In the genomic region with DNA sequence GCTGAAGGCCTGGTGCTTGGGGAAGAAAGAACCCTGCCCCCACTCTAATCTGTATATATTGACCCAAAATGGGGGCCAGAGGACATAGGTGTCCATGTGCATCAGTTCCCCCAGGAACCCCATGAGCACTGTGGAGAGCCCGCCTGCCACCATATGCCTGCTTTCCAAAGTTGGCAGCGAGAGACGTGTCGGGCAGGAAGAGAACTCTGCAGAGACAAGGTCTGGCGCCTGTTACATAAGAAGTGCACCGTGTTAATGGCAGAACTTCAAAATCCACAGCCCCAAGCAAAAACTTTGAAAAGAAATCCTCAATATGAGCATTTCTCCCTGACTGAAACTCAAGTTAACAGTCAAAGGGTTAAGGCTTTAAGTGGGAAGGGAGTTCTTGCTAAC, we compare ENCODE assay signal across 17 cellular contexts. TPM values are rescaled to one million over a fixed set of nuclear protein-coding genes. Genes with fewer than 3 reads are reported as not detected.
DNase-seq lines count a peak whose midpoint lies in the region; ATAC-seq, FAIRE-seq and TF ChIP-seq lines count a peak whose summit lies in the region.
"Had no signal": no experiment of that assay in that cellular context is flagged by ENCODE, and none has a peak within 500 bp of the region (broad histone marks: within the 10 kb centered on the region; RNA-seq: fewer than 3 reads in every experiment).

No MANE protein-coding gene starts in this region.

- no peak for FAIRE-seq in RCC 7860 (lab: Jason Lieb, UNC)
- FAIRE-seq: G401.6, GM12878 had no signal

- H3K27me3 ChIP-seq in left lung, result no peaks in the 10 kb centered on the region
- no peaks in the 10 kb centered on the region for H3K27me3 ChIP-seq in stomach
- no peaks in the 10 kb centered on the region for H3K27me3 ChIP-seq in PC-9 (ENCODE audit: insufficient read depth, low read depth)

- TF ChIP-seq POLR2A in stomach (IDR thresholded peaks at IDR 0.05), result no peak

- intact Hi-C loops in left lung (cut with DNase I), result no loop called here
- intact Hi-C loops in stomach (cut with DNase I; ENCODE audit: low total_unique reads), result no loop called here
- intact Hi-C loops in PC-9 (cut with micrococcal nuclease; ENCODE audit: unreplicated experiment), result no loop called here

- CTCF ChIA-PET in PC-9 (lab: Charles Lee), result no interaction called here

- H3K36me3 ChIP-seq in left lung, result no peaks in the 10 kb centered on the region
- H3K36me3 ChIP-seq in stomach, result no peaks in the 10 kb centered on the region
- H3K36me3 ChIP-seq in PC-9 (ENCODE audit: low read depth), result no peaks in the 10 kb centered on the region

- no peaks in the 10 kb centered on the region; the same call in 1 of the 2 replicates for H3K79me2 ChIP-seq in PC-9 (ENCODE audit: low read depth)

- no peak for ATAC-seq in left lung
- ATAC-seq in HG03520 (IDR thresholded peaks at IDR 0.05; ENCODE audit: unreplicated experiment), result no peak
- ATAC-seq: GM12878, T-helper 17 cell had no signal

- H3K27ac ChIP-seq in cingulate gyrus (ENCODE audit: low read depth, low read length) (peak overlapping the region; percentile 85), left lung (peak overlapping the region; percentile 41 to 80), stomach (peak overlapping the region; percentile 73 to 89 (median 81)), PC-9 (no peak overlapping the region)

- H3K9me3 ChIP-seq in left lung (no peaks in the 10 kb centered on the region), stomach (no peaks in the 10 kb centered on the region), PC-9 (ENCODE audit: insufficient read depth, low read depth) (no peaks in the 10 kb centered on the region)
- H3K9me3 ChIP-seq: Caco-2 had no signal

- H2AFZ ChIP-seq in PC-9, result no peak overlapping the region

- POLR2A ChIA-PET in PC-9 (lab: Charles Lee; ENCODE audit: unreplicated experiment), result no interaction called here

- H3K4me2 ChIP-seq in PC-9, result no peak overlapping the region

- peak; percentile 24 for DNase-seq in NCI-H446 treated with DMSO at 0.1 percent for 48 hours (lab: John Stamatoyannopoulos, UW)
- DNase-seq in left lung, result no peak
- DNase-seq in stomach, result no peak
- DNase-seq in PC-9, result no peak
- DNase-seq in RCC 7860 (ENCODE audit: low spot score), result no peak
- DNase-seq in islet precursor cell, result no peak
- DNase-seq: activated B cell treated with CpG ODN at 0.5 μM for 24 hours, Caco-2, foreskin fibroblast, naive B cell, NCI-H1436, SHP77 treated with DMSO at 0.1 percent for 48 hours, T-helper 17 cell had no signal

- no peak for TF ChIP-seq EP300 in stomach (IDR thresholded peaks at IDR 0.05)

- no peaks in the 10 kb centered on the region for H3K9me2 ChIP-seq in PC-9 (ENCODE audit: insufficient read depth)

- TF ChIP-seq CTCF in left lung (IDR thresholded peaks at IDR 0.05), result no peak
- no peak for TF ChIP-seq CTCF in stomach (IDR thresholded peaks at IDR 0.05)
- TF ChIP-seq CTCF in PC-9 (conservative IDR thresholded peaks at IDR 0.05), result no peak

- H3K4me3 ChIP-seq in left lung (no peak overlapping the region), stomach (no peak overlapping the region), PC-9 (no peak overlapping the region)
- H3K4me3 ChIP-seq: GM12878 had no signal

- no peaks in the 10 kb centered on the region for H4K20me1 ChIP-seq in PC-9 (ENCODE audit: insufficient read depth)

- H3K4me1 ChIP-seq in left lung (peaks cover 17 to 35% of the 10 kb centered on the region in 2 donors), stomach (peaks cover 23 to 69% (median 37%) of the 10 kb centered on the region in 4 donors), PC-9 (replicated peaks; ENCODE audit: insufficient read depth) (peaks cover 13% of the 10 kb centered on the region)
- H3K4me1 ChIP-seq: Caco-2 had no signal

- no TSS peak for BruUV-seq in PC-9 (replicated peaks; lab: Mats Ljungman, UMichigan)

- H3F3A ChIP-seq in PC-9 (ENCODE audit: insufficient read depth, low read depth), result peaks cover 14% of the 10 kb centered on the region

- 53 to 82% (median 68%) methylated on average over 6 of the region's 6 CpGs for WGBS in stomach, 5 donors

RNA-seq across cellular contexts. Expression of a gene that starts 8.0 kb away (rescaled TPM):
- total RNA-seq in left lung, result 10 to 100 TPM; 30.2 to 40.9 TPM
- 10 to 100 TPM; 12.3 to 49.8 (median 34.2) TPM for total RNA-seq in stomach
- polyA plus RNA-seq in stomach, result 10 to 100 TPM; 17.2 to 38.5 (median 36.1) TPM
- 58.9 and 70.5 TPM in 2 replicates for total RNA-seq in PC-9 (2021)

RNA-seq across cellular contexts. Expression of a gene that starts 41.1 kb away (rescaled TPM):
- total RNA-seq in left lung (10 to 100 TPM; 26.6 to 32.0 TPM), stomach (10 to 100 TPM in 3 of 5 donors, 1 to 10 TPM in 2; 1.8 to 32.5 (median 10.7) TPM), PC-9 (2021) (27.4 and 33.5 TPM in 2 replicates)
- 10 to 100 TPM; 11.7 to 21.7 (median 18.7) TPM for polyA plus RNA-seq in stomach

RNA-seq across cellular contexts. Expression of a gene that starts 41.2 kb away (rescaled TPM):
- total RNA-seq in left lung (10 to 100 TPM; 11.4 to 11.7 TPM), stomach (10 to 100 TPM in 3 of 5 donors, 1 to 10 TPM in 2; 8.5 to 18.8 (median 10.6) TPM), PC-9 (2021) (10.1 and 13.4 TPM in 2 replicates)
- polyA plus RNA-seq in stomach, result 1 to 10 TPM; 3.1 to 4.7 (median 4.7) TPM
